In genomic region chr16:84568066-84568465, GRCh38 we compare ENCODE assay signal across 20 cellular contexts. TPM values are rescaled to one million over a fixed set of nuclear protein-coding genes. Genes with fewer than 3 reads are reported as not detected.
A peak's percentile ranks its signal among the peaks of the same experiment; 100 is the strongest.
DNase-seq lines count a peak whose midpoint lies in the region; ATAC-seq and TF ChIP-seq lines count a peak whose summit lies in the region.
"Had no signal": no experiment of that assay in that cellular context is flagged by ENCODE, and none has a peak within 500 bp of the region (broad histone marks: within the 10 kb centered on the region; RNA-seq: fewer than 3 reads in every experiment).

No MANE protein-coding gene starts in this region.

- peak overlapping the region in 5 of 10 experiments; percentile 18 to 46 (median 38); a peak in 8 of 20 replicates for H3K4me3 ChIP-seq in BLaER1 treated with 17β-estradiol and CSF1 and Interleukin-3, amounts not matched to agents 10 nM and 100 nM
- H3K4me3 ChIP-seq in Caco-2 (ENCODE audit: low read depth, low read length) = no peak overlapping the region
- H3K4me3 ChIP-seq: esophagus muscularis mucosa, pancreas had no signal

- peaks cover 26 to 89% (median 86%) of the 10 kb centered on the region in 11 experiments for H3K36me3 ChIP-seq in BLaER1 treated with 17β-estradiol and CSF1 and Interleukin-3, amounts not matched to agents 10 nM and 100 nM
- H3K36me3 ChIP-seq in Caco-2 (ENCODE audit: control insufficient read depth, insufficient read depth, low read length) = 0 out of 2 replicates have a peak, but pooled peaks cover 1% of the 10 kb centered on the region
- H3K36me3 ChIP-seq: pancreas had no signal

- H3K4me3 Mint-ChIP-seq in Caco-2 (ENCODE audit: unreplicated experiment) (peak overlapping the region; percentile 50), memory B cell (no peak overlapping the region)
- no peak overlapping the region for H3K4me3 Mint-ChIP-seq in activated naive CD8-positive, alpha-beta T cell treated with anti-CD3 and anti-CD28 coated beads for 36 hours
- H3K4me3 Mint-ChIP-seq: H9, WTC11 had no signal

- H3K9me3 Mint-ChIP-seq in Caco-2 (ENCODE audit: unreplicated experiment) (peaks cover 15% of the 10 kb centered on the region), memory B cell (no peaks in the 10 kb centered on the region)
- peaks cover 12% of the 10 kb centered on the region for H3K9me3 Mint-ChIP-seq in activated naive CD8-positive, alpha-beta T cell treated with anti-CD3 and anti-CD28 coated beads for 36 hours

- peak overlapping the region; percentile 69 for H3K27ac Mint-ChIP-seq in Caco-2 (ENCODE audit: unreplicated experiment)
- H3K27ac Mint-ChIP-seq in activated naive CD8-positive, alpha-beta T cell treated with anti-CD3 and anti-CD28 coated beads for 36 hours = peak overlapping the region; percentile 61
- H3K27ac Mint-ChIP-seq in memory B cell = peak overlapping the region; percentile 88

- H3K27me3 Mint-ChIP-seq in Caco-2 (ENCODE audit: insufficient read depth, unreplicated experiment) (no peaks in the 10 kb centered on the region), memory B cell (no peaks in the 10 kb centered on the region)
- H3K27me3 Mint-ChIP-seq in activated naive CD8-positive, alpha-beta T cell treated with anti-CD3 and anti-CD28 coated beads for 36 hours = no peaks in the 10 kb centered on the region

- peaks cover 40 to 100% (median 74%) of the 10 kb centered on the region in 10 experiments for H3K4me1 ChIP-seq in BLaER1 treated with 17β-estradiol and CSF1 and Interleukin-3, amounts not matched to agents 10 nM and 100 nM
- H3K4me1 ChIP-seq in Caco-2 = peaks cover 53% of the 10 kb centered on the region
- H3K4me1 ChIP-seq: esophagus muscularis mucosa had no signal

- no peak for TF ChIP-seq CTCF in Caco-2 (IDR thresholded peaks at IDR 0.05; ENCODE audit: insufficient read depth in 1 of 2, low read depth in 1 of 2, low read length in 1 of 2, severe bottlenecking in 1 of 2, unreplicated experiment in 1 of 2)

- ATAC-seq in memory B cell (ENCODE audit: low read depth) (no peak), HG03565 (IDR thresholded peaks at IDR 0.05; ENCODE audit: unreplicated experiment) (no peak)
- ATAC-seq: left lobe of liver, pancreas, sciatic nerve, WTC11 had no signal

- H3K4me1 Mint-ChIP-seq in Caco-2 (ENCODE audit: low read depth, unreplicated experiment) (peaks cover 58% of the 10 kb centered on the region), memory B cell (peaks cover 27% of the 10 kb centered on the region)
- H3K4me1 Mint-ChIP-seq in activated naive CD8-positive, alpha-beta T cell treated with anti-CD3 and anti-CD28 coated beads for 36 hours = peaks cover 8% of the 10 kb centered on the region

- H3K9me3 ChIP-seq in BLaER1 treated with 17β-estradiol and CSF1 and Interleukin-3, amounts not matched to agents 10 nM and 100 nM (replicated peaks in 1 of 11) = peaks cover 5 to 42% (median 27%) of the 10 kb centered on the region in 11 experiments; a peak in 20 of 22 replicates
- H3K9me3 ChIP-seq in Caco-2 = peaks cover 11% of the 10 kb centered on the region
- H3K9me3 ChIP-seq: pancreas had no signal

- DNase-seq in Caco-2 (no peak), memory B cell (ENCODE audit: low spot score in 2 of 2) (no peak), AML-193 (lab: John Stamatoyannopoulos, UW) (no peak), occipital lobe (lab: John Stamatoyannopoulos, UW) (no peak)
- DNase-seq in activated naive CD8-positive, alpha-beta T cell treated with anti-CD3 and anti-CD28 coated beads for 36 hours = no peak
- DNase-seq in activated CD8-positive, alpha-beta memory T cell treated with anti-CD3 and anti-CD28 coated beads, Interleukin-2, amount 50 U/mL, for 48 hours = no peak
- DNase-seq: activated naive CD4-positive, alpha-beta T cell treated with Interleukin-2 at 50 U/mL for 16 hours; GDM1; H9; NCI-H2081; NCI-H524; pancreas; stimulated activated CD4-positive, alpha-beta T cell treated with anti-CD3 and anti-CD28 coated beads, Interleukin-2, amount 100 ng/mL, for 24 hours had no signal

- H3K36me3 Mint-ChIP-seq in Caco-2 (ENCODE audit: insufficient read depth, unreplicated experiment) (peaks cover 97% of the 10 kb centered on the region), memory B cell (peaks cover 49% of the 10 kb centered on the region)
- peaks cover 80% of the 10 kb centered on the region for H3K36me3 Mint-ChIP-seq in activated naive CD8-positive, alpha-beta T cell treated with anti-CD3 and anti-CD28 coated beads for 36 hours

- H3K27me3 ChIP-seq in BLaER1 treated with 17β-estradiol and CSF1 and Interleukin-3, amounts not matched to agents 10 nM and 100 nM = no peaks in the 10 kb centered on the region
- no peaks in the 10 kb centered on the region for H3K27me3 ChIP-seq in Caco-2 (replicated peaks; ENCODE audit: control insufficient read depth, insufficient read depth, low read length)
- H3K27me3 ChIP-seq: esophagus muscularis mucosa, pancreas had no signal

- CTCF ChIA-PET in Caco-2 (lab: Charles Lee) = no interaction called here

- peak overlapping the region; percentile 60 to 93 (median 76) for H3K4me2 ChIP-seq in BLaER1 treated with 17β-estradiol and CSF1 and Interleukin-3, amounts not matched to agents 10 nM and 100 nM

- peak overlapping the region; percentile 12 to 90 (median 71); a peak in 18 of 22 replicates for H3K27ac ChIP-seq in BLaER1 treated with 17β-estradiol and CSF1 and Interleukin-3, amounts not matched to agents 10 nM and 100 nM
- H3K27ac ChIP-seq: esophagus muscularis mucosa, HL-60, pancreas had no signal

- peaks cover 0 to 65% (median 22%) of the 10 kb centered on the region in 11 experiments; a peak in 15 of 22 replicates for H4K20me1 ChIP-seq in BLaER1 treated with 17β-estradiol and CSF1 and Interleukin-3, amounts not matched to agents 10 nM and 100 nM

- POLR2A ChIA-PET in Caco-2 (lab: Charles Lee) = no interaction called here

- no TSS peak for BruUV-seq in Caco-2 (replicated peaks; lab: Mats Ljungman, UMichigan)

- H3K9ac ChIP-seq in BLaER1 treated with 17β-estradiol and CSF1 and Interleukin-3, amounts not matched to agents 10 nM and 100 nM = peak overlapping the region in 8 of 11 experiments; percentile 3 to 73 (median 43); a peak in 11 of 22 replicates

- intact Hi-C loops in Caco-2 (cut with micrococcal nuclease; ENCODE audit: unreplicated experiment) = no loop called here

RNA-seq across cellular contexts. Expression of gene COTL1, which starts 49.8 kb away (rescaled TPM):
- total RNA-seq in Caco-2 (2022) (434 and 461 TPM in 2 replicates), occipital lobe (89.7 TPM)
- 100 to 1,000 TPM; 588 to 605 TPM for total RNA-seq in activated naive CD8-positive, alpha-beta T cell treated with anti-CD3 and anti-CD28 coated beads for 36 hours
